ENCODE assay signal across 20 cellular contexts in the genomic region with DNA sequence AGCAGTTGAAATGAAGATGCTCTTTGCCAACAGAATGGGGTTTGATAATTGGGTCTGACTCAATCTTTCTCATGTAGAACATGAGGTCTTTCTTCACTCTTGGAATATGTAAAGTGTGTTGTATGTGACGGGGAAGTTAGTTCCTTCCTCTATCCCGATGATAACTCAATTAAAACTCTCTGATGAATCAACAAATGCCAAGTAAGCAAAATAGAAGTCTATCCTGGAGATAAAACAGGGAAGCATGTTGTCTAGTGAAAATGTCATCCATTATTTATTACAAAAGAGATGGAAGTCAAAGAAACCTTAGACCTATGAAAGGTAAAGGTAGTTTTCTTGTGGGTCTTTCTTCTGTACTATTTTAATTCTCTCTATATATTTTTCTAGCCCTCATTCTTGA.
DNase-seq lines count a peak whose midpoint lies in the region; ATAC-seq, FAIRE-seq and TF ChIP-seq lines count a peak whose summit lies in the region.
"Had no signal": no experiment of that assay in that cellular context is flagged by ENCODE, and none has a peak within 500 bp of the region (broad histone marks: within the 10 kb centered on the region; RNA-seq: fewer than 3 reads in every experiment).

No MANE protein-coding gene starts in this region.

- WGBS in HepG2 (ENCODE audit: low lambda C conversion rate) = 33% methylated on average over 2 of the region's 2 CpGs
- 54% methylated on average over 2 of the region's 2 CpGs for WGBS in right lobe of liver (ENCODE audit: insufficient coverage, low coverage, low lambda C conversion rate, missing lambda C conversion rate)
- WGBS in IMR-90 (ENCODE audit: extremely low coverage in 2 of 2, insufficient read length in 1 of 2), 2 experiments = no CpG with 5 or more reads among the region's 2 CpGs

- no peak overlapping the region for H3K23ac ChIP-seq in IMR-90 (ENCODE audit: low read depth, low read length)

- H2AFZ ChIP-seq in HepG2 (ENCODE audit: low read length) (no peak overlapping the region), IMR-90 (replicated peaks; ENCODE audit: low read length, poor library complexity) (no peak overlapping the region)

- BruUV-seq in HepG2 (replicated peaks; lab: Mats Ljungman, UMichigan) (no TSS peak), IMR-90 (replicated peaks; lab: Mats Ljungman, UMichigan) (no TSS peak)

- H3K4me2 ChIP-seq in HepG2 (ENCODE audit: low read depth, low read length) (no peak overlapping the region), IMR-90 (ENCODE audit: low read depth, low read length) (no peak overlapping the region)

- H2AK5ac ChIP-seq in IMR-90 (ENCODE audit: low read depth, low read length) = no peak overlapping the region

- H3K36me3 ChIP-seq in HepG2 (replicated peaks in 1 of 2; ENCODE audit: control insufficient read depth in 1 of 2, insufficient read depth in 2 of 2, low read length in 2 of 2) (no peaks in the 10 kb centered on the region), right lobe of liver (no peaks in the 10 kb centered on the region), IMR-90 (ENCODE audit: control insufficient read depth, insufficient read depth, low read length) (no peaks in the 10 kb centered on the region)
- H3K36me3 ChIP-seq: BLaER1 treated with 17β-estradiol and CSF1 and Interleukin-3, amounts not matched to agents 10 nM and 100 nM had no signal

- TF ChIP-seq CTCF in HepG2 (CRISPR knock-in tag; IDR thresholded peaks at IDR 0.05) (no peak), right lobe of liver (IDR thresholded peaks at IDR 0.05) (no peak), IMR-90 (conservative IDR thresholded peaks at IDR 0.05; ENCODE audit: low read depth, low read length) (no peak)

- CTCF ChIA-PET in HepG2 (lab: Yijun Ruan, JAX; ENCODE audit: low intra/inter-chr PET ratio, low total read pairs) = no interaction called here
- CTCF ChIA-PET in IMR-90 (lab: Yijun Ruan, JAX) = no interaction called here

- TF ChIP-seq POLR2A in HepG2 (IDR thresholded peaks at IDR 0.05; ENCODE audit: insufficient read depth in 1 of 2, low read depth in 2 of 2, low read length in 2 of 2) (no peak), right lobe of liver (IDR thresholded peaks at IDR 0.05) (no peak), IMR-90 (IDR thresholded peaks at IDR 0.05; ENCODE audit: low read depth, low read length) (no peak)

- H2BK20ac ChIP-seq in IMR-90 (ENCODE audit: low read depth, low read length) = no peak overlapping the region

- in situ Hi-C loops in HepG2 (cut with HindIII; ENCODE audit: extremely low pct_ligation_motif_present, low pct_unique_long_range_greater_than_20kb) = no loop called here
- in situ Hi-C loops in IMR-90 (cut with MboI; ENCODE audit: low sequenced_read_pairs) = no loop called here

- H3K4me1 ChIP-seq in HepG2 (ENCODE audit: insufficient read depth, low read length) = no peaks in the 10 kb centered on the region
- H3K4me1 ChIP-seq in right lobe of liver = no peaks in the 10 kb centered on the region
- no peaks in the 10 kb centered on the region for H3K4me1 ChIP-seq in IMR-90 (ENCODE audit: control insufficient read depth, insufficient read depth, low read length)
- H3K4me1 ChIP-seq: Caco-2 had no signal

- H3K4me3 ChIP-seq in HepG2 (replicated peaks in 1 of 3; ENCODE audit: insufficient read depth in 1 of 3, low read depth in 2 of 3, low read length in 3 of 3) (no peak overlapping the region), right lobe of liver (no peak overlapping the region), IMR-90 (ENCODE audit: insufficient read depth, low read depth, low read length) (no peak overlapping the region)
- H3K4me3 ChIP-seq: BLaER1 treated with 17β-estradiol and CSF1 and Interleukin-3, amounts not matched to agents 10 nM and 100 nM had no signal

- no peak overlapping the region for H2AK9ac ChIP-seq in IMR-90 (replicated peaks; ENCODE audit: low read depth, low read length, poor library complexity)

- no peak overlapping the region for H3K27ac ChIP-seq in HepG2 (ENCODE audit: extremely low read length, insufficient read depth, low read length)
- H3K27ac ChIP-seq in right lobe of liver = no peak overlapping the region
- H3K27ac ChIP-seq in IMR-90 (ENCODE audit: insufficient read depth, low read length) = no peak overlapping the region
- H3K27ac ChIP-seq: C4-2B had no signal

- H2BK5ac ChIP-seq in IMR-90 (ENCODE audit: low read depth, low read length, poor library complexity, severe bottlenecking) = no peak overlapping the region

- DNase-seq in HepG2 (ENCODE audit: low spot score) (no peak), right lobe of liver (no peak), IMR-90 (no peak), UCSD-AML1 (lab: John Stamatoyannopoulos, UW; ENCODE audit: unreplicated experiment) (no peak)
- DNase-seq in activated CD8-positive, alpha-beta memory T cell treated with anti-CD3 and anti-CD28 coated beads for 24 hours = no peak
- DNase-seq: 8988T; AML-193; Caco-2; Calu3; CD4-positive, alpha-beta T cell; CD8-positive, alpha-beta T cell; DMS79 treated with DMSO at 0.1 percent for 48 hours; GF-D8 had no signal

- TF ChIP-seq EP300 in HepG2 (IDR thresholded peaks at IDR 0.05; ENCODE audit: low read depth in 2 of 2, low read length in 2 of 2) (no peak), HepG2 (CRISPR knock-in tag; IDR thresholded peaks at IDR 0.05; ENCODE audit: borderline replicate concordance) (no peak)

- H4K91ac ChIP-seq in IMR-90 (ENCODE audit: insufficient read depth, low read depth, low read length) = no peak overlapping the region

- H2BK15ac ChIP-seq in IMR-90 (ENCODE audit: low read depth, low read length) = no peak overlapping the region

- H3K27me3 ChIP-seq in HepG2 (ENCODE audit: control insufficient read depth in 1 of 2, insufficient read depth in 2 of 2, low read length in 2 of 2) (no peaks in the 10 kb centered on the region), right lobe of liver (no peaks in the 10 kb centered on the region), IMR-90 (ENCODE audit: control insufficient read depth, insufficient read depth, low read length) (no peaks in the 10 kb centered on the region)
- H3K27me3 ChIP-seq: BLaER1 treated with 17β-estradiol and CSF1 and Interleukin-3, amounts not matched to agents 10 nM and 100 nM had no signal

- H3K9me1 ChIP-seq in IMR-90 (ENCODE audit: insufficient read depth, low read length) = no peaks in the 10 kb centered on the region

- intact Hi-C loops in HepG2 (cut with micrococcal nuclease; ENCODE audit: unreplicated experiment) = no loop called here
- intact Hi-C loops in right lobe of liver (cut with DNase I) = no loop called here
- intact Hi-C loops in IMR-90 (cut with micrococcal nuclease) = no loop called here

- H4K20me1 ChIP-seq in HepG2 (ENCODE audit: insufficient read depth, low read length) (no peaks in the 10 kb centered on the region), IMR-90 (ENCODE audit: insufficient read depth, low read length) (no peaks in the 10 kb centered on the region)
- H4K20me1 ChIP-seq: BLaER1 treated with 17β-estradiol and CSF1 and Interleukin-3, amounts not matched to agents 10 nM and 100 nM had no signal

- no peak overlapping the region for H3K56ac ChIP-seq in IMR-90 (ENCODE audit: extremely low read depth, insufficient read depth, low read length)

- H3K9ac ChIP-seq in HepG2 (ENCODE audit: insufficient read depth, low read depth, low read length) (no peak overlapping the region), IMR-90 (ENCODE audit: low read depth, low read length) (no peak overlapping the region)
- H3K9ac ChIP-seq: BLaER1 treated with 17β-estradiol and CSF1 and Interleukin-3, amounts not matched to agents 10 nM and 100 nM had no signal

- H3K79me2 ChIP-seq in HepG2 (ENCODE audit: insufficient read depth, low read length) = no peaks in the 10 kb centered on the region

- POLR2A ChIA-PET in HepG2 (lab: Yijun Ruan, JAX) (no interaction called here), IMR-90 (lab: Charles Lee; ENCODE audit: unreplicated experiment) (no interaction called here)

- H2BK120ac ChIP-seq in IMR-90 (ENCODE audit: low read depth, low read length) = no peak overlapping the region

- dilution Hi-C loops in IMR-90 (cut with HindIII; ENCODE audit: low sequenced_read_pairs, unreplicated experiment) = no loop called here

- no peak for ATAC-seq in HepG2
- ATAC-seq in right lobe of liver = no peak
- no peak for ATAC-seq in IMR-90 (ENCODE audit: low read depth)
- ATAC-seq: CD8-positive, alpha-beta T cell had no signal

- H3K14ac ChIP-seq in IMR-90 (replicated peaks; ENCODE audit: low read depth, low read length) = no peak overlapping the region

- no peak overlapping the region for H3K18ac ChIP-seq in IMR-90 (ENCODE audit: low read depth, low read length)

- no peak for FAIRE-seq in HepG2 (lab: Jason Lieb, UNC)
- FAIRE-seq: A204.1, D721Med, G401.6, GM12891, GM19239 had no signal

- no peak overlapping the region for H4K8ac ChIP-seq in IMR-90 (ENCODE audit: low read depth in 2 of 2, low read length in 2 of 2)

- no peaks in the 10 kb centered on the region for H3K79me1 ChIP-seq in IMR-90 (ENCODE audit: low read depth in 1 of 2, low read length in 2 of 2)

- H3K9me3 ChIP-seq in HepG2 (ENCODE audit: low read length) (peaks cover 27% of the 10 kb centered on the region), right lobe of liver (no peaks in the 10 kb centered on the region), IMR-90 (ENCODE audit: control insufficient read depth, insufficient read depth, low read length) (peaks cover 11% of the 10 kb centered on the region)
- H3K9me3 ChIP-seq: BLaER1 treated with 17β-estradiol and CSF1 and Interleukin-3, amounts not matched to agents 10 nM and 100 nM; Caco-2 had no signal

- TF ChIP-seq RAD21 in HepG2 (CRISPR knock-in tag; IDR thresholded peaks at IDR 0.05) (no peak), IMR-90 (IDR thresholded peaks at IDR 0.05; ENCODE audit: low read length) (no peak)

- H4K5ac ChIP-seq in IMR-90 (ENCODE audit: low read depth, low read length) = no peak overlapping the region

- H3K4ac ChIP-seq in IMR-90 (ENCODE audit: low read depth, low read length) = no peak overlapping the region

TF ChIP-seq in HepG2, 621 proteins besides CTCF, POLR2A, EP300 and RAD21 (continues in another document):
- no peak for TF ChIP-seq GZF1 (CRISPR knock-in tag; IDR thresholded peaks at IDR 0.05)
- no peak for TF ChIP-seq ZNF678 (CRISPR knock-in tag; IDR thresholded peaks at IDR 0.05)
- peak; percentile 77 to 90 for TF ChIP-seq MAFK (conservative IDR thresholded peaks at IDR 0.05 in 1 of 2, IDR thresholded peaks at IDR 0.05 in 1 of 2; ENCODE audit: low read length in 2 of 2)
- peak; percentile 85 for TF ChIP-seq MAFF (IDR thresholded peaks at IDR 0.05; ENCODE audit: low read depth, low read length)
- no peak for TF ChIP-seq FOXC1 (CRISPR knock-in tag; IDR thresholded peaks at IDR 0.05; ENCODE audit: borderline replicate concordance)

TF ChIP-seq in IMR-90, 13 proteins besides CTCF, POLR2A, EP300 and RAD21 (continues in another document):
- no peak for TF ChIP-seq ELK1 (IDR thresholded peaks at IDR 0.05; ENCODE audit: borderline replicate concordance, low read depth, low read length)
